10 cellular contexts compared by ENCODE assay signal in genomic region chr1:62286778-62287224, GRCh38.
DNase-seq lines count a peak whose midpoint lies in the region; ATAC-seq, FAIRE-seq and TF ChIP-seq lines count a peak whose summit lies in the region.
"Had no signal": no experiment of that assay in that cellular context is flagged by ENCODE, and none has a peak within 500 bp of the region (broad histone marks: within the 10 kb centered on the region; RNA-seq: fewer than 3 reads in every experiment).

No MANE protein-coding gene starts in this region.

- FAIRE-seq in urothelium cell line (lab: Jason Lieb, UNC) (no peak), GM19239 (lab: Jason Lieb, UNC) (no peak)

- no peak overlapping the region for H3K27ac ChIP-seq in coronary artery

- H3K4me3 ChIP-seq in astrocyte of the cerebellum (ENCODE audit: low read depth, low read length) (peak overlapping the region; percentile 4), coronary artery (no peak overlapping the region), foreskin fibroblast (ENCODE audit: low read depth in 1 of 2, low read length in 2 of 2) (no peak overlapping the region)

- ATAC-seq in stimulated activated naive CD8-positive, alpha-beta T cell treated with anti-CD3 and anti-CD28 coated beads, Interleukin-15, amount 100 ng/mL, for 72 hours: peak; percentile 45
- ATAC-seq in stimulated activated naive CD8-positive, alpha-beta T cell treated with anti-CD3 and anti-CD28 coated beads, Interleukin-15, Interleukin-2, amounts not matched to agents 100 U/mL and 50 U/mL, for 24 hours: no peak

- peaks cover 16% of the 10 kb centered on the region for H3K27me3 Mint-ChIP-seq in stimulated activated naive CD8-positive, alpha-beta T cell treated with anti-CD3 and anti-CD28 coated beads, Interleukin-15, amount 100 ng/mL, for 72 hours

- no peaks in the 10 kb centered on the region for H3K4me1 Mint-ChIP-seq in stimulated activated naive CD8-positive, alpha-beta T cell treated with anti-CD3 and anti-CD28 coated beads, Interleukin-15, amount 100 ng/mL, for 72 hours

- no peak for DNase-seq in stimulated activated naive CD8-positive, alpha-beta T cell treated with anti-CD3 and anti-CD28 coated beads, Interleukin-15, amount 100 ng/mL, for 72 hours
- no peak for DNase-seq in stimulated activated naive CD8-positive, alpha-beta T cell treated with anti-CD3 and anti-CD28 coated beads, Interleukin-15, Interleukin-2, amounts not matched to agents 100 U/mL and 50 U/mL, for 24 hours
- DNase-seq in astrocyte of the cerebellum (ENCODE audit: low read depth): no peak
- DNase-seq in islet precursor cell: peak; percentile 80
- peak; percentile 26 for DNase-seq in urothelium cell line (ENCODE audit: low spot score)
- DNase-seq in coronary artery (ENCODE audit: low spot score): no peak
- no peak for DNase-seq in foreskin fibroblast
- DNase-seq in GM19239 (ENCODE audit: insufficient read length, low spot score): no peak
- DNase-seq: BE2C had no signal

- H3K27ac Mint-ChIP-seq in stimulated activated naive CD8-positive, alpha-beta T cell treated with anti-CD3 and anti-CD28 coated beads, Interleukin-15, amount 100 ng/mL, for 72 hours: no peak overlapping the region
- H3K27ac Mint-ChIP-seq: activated T-helper 2 cell treated with anti-CD3 and anti-CD28 coated beads, Interferon-gamma antibody, Interleukin-2, Interleukin-4, amounts not matched to agents 10 μg/mL and 5 μg/mL and 100 μg/mL, durations not matched to agents 14 hours and 24 hours and 36 hours had no signal

- H3K9me3 Mint-ChIP-seq in stimulated activated naive CD8-positive, alpha-beta T cell treated with anti-CD3 and anti-CD28 coated beads, Interleukin-15, amount 100 ng/mL, for 72 hours: no peaks in the 10 kb centered on the region
- H3K9me3 Mint-ChIP-seq: activated T-helper 2 cell treated with anti-CD3 and anti-CD28 coated beads, Interferon-gamma antibody, Interleukin-2, Interleukin-4, amounts not matched to agents 10 μg/mL and 5 μg/mL and 100 μg/mL, durations not matched to agents 14 hours and 24 hours and 36 hours had no signal

- no peak for TF ChIP-seq CTCF in astrocyte of the cerebellum (IDR thresholded peaks at IDR 0.05; ENCODE audit: low read depth, low read length, missing control alignments)
- TF ChIP-seq CTCF in coronary artery (IDR thresholded peaks at IDR 0.05): no peak
- TF ChIP-seq CTCF in foreskin fibroblast (IDR thresholded peaks at IDR 0.05; ENCODE audit: low read depth, low read length): no peak

- H3K4me3 Mint-ChIP-seq in stimulated activated naive CD8-positive, alpha-beta T cell treated with anti-CD3 and anti-CD28 coated beads, Interleukin-15, amount 100 ng/mL, for 72 hours: no peak overlapping the region

- in situ Hi-C loops in astrocyte of the cerebellum (cut with HindIII; ENCODE audit: low sequenced_read_pairs): no loop called here

Comparison
In these comparisons a context has a peak if more than half of its experiments do, and no peak if none do; other contexts are left out.
1. DNase-seq: peak in islet precursor cell (single experiment) and urothelium cell line (single experiment); none in stimulated activated naive CD8-positive, alpha-beta T cell treated with anti-CD3 and anti-CD28 coated beads, Interleukin-15, amount 100 ng/mL, for 72 hours (0 of 2), stimulated activated naive CD8-positive, alpha-beta T cell treated with anti-CD3 and anti-CD28 coated beads, Interleukin-15, Interleukin-2, amounts not matched to agents 100 U/mL and 50 U/mL, for 24 hours (single experiment), astrocyte of the cerebellum (single experiment), coronary artery (single experiment), foreskin fibroblast (0 of 2) and GM19239 (single experiment).